Comparison of ENCODE assay signal across 1 cellular context in the genomic region with DNA sequence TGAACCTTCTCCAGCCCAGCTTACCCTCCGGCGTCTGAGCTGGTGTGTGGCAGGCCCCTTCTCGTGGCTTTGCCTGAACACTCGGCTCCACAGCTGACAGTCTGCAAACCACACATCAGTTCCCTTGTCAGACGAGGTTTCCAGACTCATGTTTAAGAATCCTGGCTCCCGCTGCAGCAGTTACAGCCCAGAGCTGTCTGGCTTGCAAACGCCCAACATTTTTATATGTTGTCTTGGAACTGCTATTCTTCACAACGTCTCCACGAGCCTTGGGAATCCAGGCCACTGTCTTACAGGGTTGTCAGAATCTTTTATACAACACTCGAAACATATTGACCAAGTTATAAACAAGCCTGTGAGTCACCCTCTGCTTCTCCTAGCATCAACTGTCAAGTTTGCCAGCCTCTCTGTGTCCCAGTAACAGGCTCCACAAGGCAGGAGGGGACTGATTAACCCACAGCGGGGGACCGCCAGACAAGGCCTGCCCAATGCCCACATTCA.
A peak's percentile ranks its signal among the peaks of the same experiment; 100 is the strongest.
TF ChIP-seq lines count a peak whose summit lies in the region.

No MANE protein-coding gene starts in this region.

TF ChIP-seq in SK-N-SH, 30 proteins besides CTCF, POLR2A, EP300 and RAD21 (continued from another document):
- TF ChIP-seq, protein P1, sequence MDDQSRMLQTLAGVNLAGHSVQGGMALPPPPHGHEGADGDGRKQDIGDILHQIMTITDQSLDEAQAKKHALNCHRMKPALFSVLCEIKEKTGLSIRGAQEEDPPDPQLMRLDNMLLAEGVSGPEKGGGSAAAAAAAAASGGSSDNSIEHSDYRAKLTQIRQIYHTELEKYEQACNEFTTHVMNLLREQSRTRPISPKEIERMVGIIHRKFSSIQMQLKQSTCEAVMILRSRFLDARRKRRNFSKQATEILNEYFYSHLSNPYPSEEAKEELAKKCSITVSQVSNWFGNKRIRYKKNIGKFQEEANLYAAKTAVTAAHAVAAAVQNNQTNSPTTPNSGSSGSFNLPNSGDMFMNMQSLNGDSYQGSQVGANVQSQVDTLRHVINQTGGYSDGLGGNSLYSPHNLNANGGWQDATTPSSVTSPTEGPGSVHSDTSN (IDR thresholded peaks at IDR 0.05), result peak; percentile 52
TF ChIP-seq in SK-N-SH: peak in this region for 4.
